Comparison of ENCODE assay signal across 7 cellular contexts in the genomic region with DNA sequence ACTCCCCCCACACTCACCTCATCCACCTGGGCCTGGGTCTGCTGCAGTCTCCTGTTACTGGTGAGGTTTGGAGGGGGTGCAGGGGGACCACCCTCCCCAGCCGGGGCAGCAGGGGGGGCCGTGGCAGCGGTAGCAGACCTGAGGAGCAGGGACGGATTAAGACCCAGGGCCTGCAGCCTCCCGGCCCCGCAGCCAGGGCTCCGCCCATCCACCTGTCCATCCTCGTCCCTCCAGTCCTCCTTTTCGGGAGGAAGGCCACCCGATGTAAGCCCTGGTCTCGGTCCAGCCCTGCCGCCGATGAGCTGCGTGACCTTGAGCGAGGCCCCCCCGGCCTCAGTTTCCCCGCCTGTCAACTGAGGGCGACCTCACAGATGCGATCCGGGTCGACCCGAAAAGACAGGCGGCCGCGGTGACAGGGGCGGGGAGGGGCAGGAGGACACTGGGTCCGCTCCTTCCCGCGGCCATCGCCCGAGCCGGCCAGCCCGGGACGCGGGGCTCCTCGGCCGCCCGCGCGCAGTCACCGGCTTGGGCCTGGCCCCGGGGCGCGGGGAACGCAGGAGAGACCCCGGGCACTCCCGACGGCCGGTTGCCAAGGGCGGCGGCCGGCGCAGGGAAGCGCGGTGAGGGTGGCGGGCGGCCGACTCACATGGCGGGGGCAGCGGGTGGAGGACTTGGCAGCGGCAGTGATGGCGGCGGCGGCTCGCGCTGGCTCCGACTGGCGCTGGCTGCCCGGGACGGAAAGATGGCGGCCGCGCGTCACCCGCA. TPM values are rescaled to one million over a fixed set of nuclear protein-coding genes. Genes with fewer than 3 reads are reported as not detected.
DNase-seq lines count a peak whose midpoint lies in the region; ATAC-seq, FAIRE-seq and TF ChIP-seq lines count a peak whose summit lies in the region.

A gene with protein sequence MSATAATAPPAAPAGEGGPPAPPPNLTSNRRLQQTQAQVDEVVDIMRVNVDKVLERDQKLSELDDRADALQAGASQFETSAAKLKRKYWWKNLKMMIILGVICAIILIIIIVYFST (minus strand): TSS at position 717 of the 765 bp plus-strand sequence. CDS start 69 bp downstream, at position 648.

- H3K79me2 ChIP-seq in GM12878 (ENCODE audit: control insufficient read depth, insufficient read depth, low read length), result peaks cover 24% of the 10 kb centered on the region

- H3K9ac ChIP-seq in HUES64 (ENCODE audit: low read depth, low read length) (peak within 1 kb of the TSS; percentile 83), GM12878 (ENCODE audit: control insufficient read depth, insufficient read depth, low read length) (peak within 1 kb of the TSS; percentile 91), iPS-15b (ENCODE audit: low read depth, low read length) (peak within 1 kb of the TSS; percentile 85), skeletal muscle satellite cell (ENCODE audit: low read depth, low read length) (peak within 1 kb of the TSS; percentile 100)

- H3K9me3 ChIP-seq in HUES64 (ENCODE audit: insufficient read depth, low read depth, low read length) (no peaks in the 10 kb centered on the region), GM12878 (replicated peaks; ENCODE audit: control insufficient read depth, insufficient read depth, low read length) (no peaks in the 10 kb centered on the region), iPS-15b (ENCODE audit: control insufficient read depth, insufficient read depth, low read length) (no peaks in the 10 kb centered on the region), skeletal muscle satellite cell (replicated peaks; ENCODE audit: low read length) (no peaks in the 10 kb centered on the region)

- H3K4me3 ChIP-seq in HUES64 (ENCODE audit: low read length), result peak within 1 kb of the TSS; percentile 93
- peak within 1 kb of the TSS; percentile 95 for H3K4me3 ChIP-seq in GM12878
- H3K4me3 ChIP-seq in iPS-15b (ENCODE audit: low read depth, low read length), result peak within 1 kb of the TSS; percentile 88
- peak within 1 kb of the TSS; percentile 99 for H3K4me3 ChIP-seq in skeletal muscle satellite cell (ENCODE audit: low read length)

- SMC1A ChIA-PET in GM12878 (lab: Charles Lee; ENCODE audit: uncharacterized antibody, unreplicated experiment), result interaction anchor here (0.7 to 2.7 kb wide), 2 partner anchors 25 to 43 kb away, joined by 3 to 11 read pairs; no protein-coding TSS in a partner anchor

- in situ Hi-C loops in GM12878 (cut with MboI), result no loop called here

- peak within 1 kb of the TSS; percentile 91 for H3K27ac ChIP-seq in HUES64 (ENCODE audit: low read depth, low read length)
- peak within 1 kb of the TSS; percentile 87 for H3K27ac ChIP-seq in GM12878 (ENCODE audit: control insufficient read depth, insufficient read depth)

- no peak for TF ChIP-seq EP300 in GM12878 (IDR thresholded peaks at IDR 0.05; ENCODE audit: borderline replicate concordance in 1 of 2, control insufficient read depth in 1 of 2, low read depth in 2 of 2, low read length in 2 of 2)

- RAD21 ChIA-PET in GM12878 (lab: Charles Lee; ENCODE audit: unreplicated experiment), result interaction anchor here (2.2 kb wide), 1 partner anchor 43 kb away, joined by 9 read pairs; no protein-coding TSS in a partner anchor

- no peak for TF ChIP-seq RAD21 in GM12878 (IDR thresholded peaks at IDR 0.05; ENCODE audit: insufficient read depth, low read depth, low read length)

- under 1% methylated on average over 75 of the region's 75 CpGs for WGBS in HUES64
- WGBS in GM12878 (ENCODE audit: insufficient coverage, insufficient replicate concordance, low lambda C conversion rate, missing lambda C conversion rate), result 1% methylated on average over 44 of the region's 75 CpGs

- BruUV-seq in GM12878 (replicated peaks; lab: Mats Ljungman, UMichigan), result no TSS peak

- no peaks in the 10 kb centered on the region for H4K20me1 ChIP-seq in GM12878 (ENCODE audit: control insufficient read depth, insufficient read depth)

- peaks cover 19% of the 10 kb centered on the region for H3K36me3 ChIP-seq in HUES64 (ENCODE audit: insufficient read depth, low read length)
- H3K36me3 ChIP-seq in GM12878 (ENCODE audit: control insufficient read depth in 2 of 2, insufficient read depth in 2 of 2, low read length in 1 of 2), result peaks cover 0 to 5% of the 10 kb centered on the region in 2 experiments; a peak in 1 of 4 replicates
- H3K36me3 ChIP-seq in iPS-15b (ENCODE audit: control insufficient read depth, insufficient read depth, low read length), result peaks cover 5% of the 10 kb centered on the region
- H3K36me3 ChIP-seq in skeletal muscle satellite cell (ENCODE audit: insufficient read depth, low read length), result peaks cover 20% of the 10 kb centered on the region

- ATAC-seq in GM18498 (IDR thresholded peaks at IDR 0.05; ENCODE audit: unreplicated experiment), result peak; percentile 54
- ATAC-seq in GM12878, result peak; percentile 69

- H3K4me2 ChIP-seq in GM12878 (ENCODE audit: control insufficient read depth, insufficient read depth) (peak within 1 kb of the TSS; percentile 100), skeletal muscle satellite cell (ENCODE audit: low read length) (peak within 1 kb of the TSS; percentile 99)

- CTCF ChIA-PET in GM12878 (lab: Yijun Ruan, JAX), result interaction anchor here (2.3 kb wide), 1 partner anchor 24 kb away, joined by 11 read pairs; no protein-coding TSS in a partner anchor

- H3K4me1 ChIP-seq in HUES64 (ENCODE audit: insufficient read depth, low read length) (peaks cover 17% of the 10 kb centered on the region), GM12878 (ENCODE audit: control insufficient read depth, insufficient read depth, low read length) (peaks cover 33% of the 10 kb centered on the region), iPS-15b (ENCODE audit: control insufficient read depth, insufficient read depth, low read length) (peaks cover 16% of the 10 kb centered on the region), skeletal muscle satellite cell (ENCODE audit: control insufficient read depth, insufficient read depth, low read length) (peaks cover 45% of the 10 kb centered on the region)

- no peak for TF ChIP-seq CTCF in GM12878 (IDR thresholded peaks at IDR 0.05 in 2 of 3, conservative IDR thresholded peaks at IDR 0.05 in 1 of 3; ENCODE audit: control insufficient read depth in 2 of 3, extremely low read depth in 1 of 3, insufficient read depth in 1 of 3, low read depth in 3 of 3, low read length in 3 of 3)

- peak; percentile 74 for DNase-seq in T-helper 22 cell (ENCODE audit: low read depth)
- DNase-seq in GM12878 (ENCODE audit: low read depth, low spot score), result no peak
- no peak for DNase-seq in 8988T

- peak within 1 kb of the TSS; percentile 94 for H2AFZ ChIP-seq in GM12878 (ENCODE audit: control insufficient read depth, low read depth, low read length)

- POLR2A ChIA-PET in GM12878 (lab: Charles Lee), result interaction anchor here (0.6 to 2.6 kb wide), 3 partner anchors 11 to 72 kb away, joined by 3 to 12 read pairs (median 3); a partner anchor contains a TSS

- intact Hi-C loops in GM12878 (cut with micrococcal nuclease; ENCODE audit: unreplicated experiment), result loop anchor here (5.0 kb wide), 1 partner anchor 100 kb away; no protein-coding TSS in a partner anchor

- peak; percentile 93 for TF ChIP-seq POLR2A in GM12878 (IDR thresholded peaks at IDR 0.05; ENCODE audit: low read depth, low read length)

- H3K27me3 ChIP-seq in HUES64 (ENCODE audit: insufficient read depth, low read length) (no peaks in the 10 kb centered on the region), GM12878 (replicated peaks in 1 of 2; ENCODE audit: control insufficient read depth in 2 of 2, insufficient read depth in 2 of 2, low read length in 1 of 2) (no peaks in the 10 kb centered on the region), iPS-15b (ENCODE audit: control insufficient read depth, insufficient read depth, low read length) (no peaks in the 10 kb centered on the region), skeletal muscle satellite cell (ENCODE audit: control insufficient read depth, insufficient read depth, low read length) (no peaks in the 10 kb centered on the region)

- no peak for FAIRE-seq in GM12878 (lab: Jason Lieb, UNC)

TF ChIP-seq in GM12878, 131 proteins besides CTCF, POLR2A, EP300 and RAD21 (continues in another document):
- no peak for TF ChIP-seq MTA3 (IDR thresholded peaks at IDR 0.05; ENCODE audit: borderline replicate concordance, low read length)
- TF ChIP-seq SIN3A (IDR thresholded peaks at IDR 0.05; ENCODE audit: low read depth, low read length), result 0 out of 2 replicates have a peak, but pooled peaks have one; percentile 40
- TF ChIP-seq NR2F1 (conservative IDR thresholded peaks at IDR 0.05), result peak; percentile 68
- no peak for TF ChIP-seq RFX5 (IDR thresholded peaks at IDR 0.05; ENCODE audit: low read depth, low read length)
- no peak for TF ChIP-seq CBX3 (IDR thresholded peaks at IDR 0.05; ENCODE audit: borderline replicate concordance, low read depth)
- TF ChIP-seq TBL1XR1 (IDR thresholded peaks at IDR 0.05; ENCODE audit: low read depth, low read length), result no peak
- TF ChIP-seq TCF7 (IDR thresholded peaks at IDR 0.05; ENCODE audit: borderline replicate concordance), result no peak
- TF ChIP-seq ZNF217 (IDR thresholded peaks at IDR 0.05), result 0 out of 2 replicates have a peak, but pooled peaks have one; percentile 53
- TF ChIP-seq HDAC2 (IDR thresholded peaks at IDR 0.05), result no peak

RNA-seq across cellular contexts. Expression of the gene that starts here (rescaled TPM):
- polyA plus RNA-seq in HUES64 (2013, experiment 1 of 2), result 14.3 TPM
- polyA plus RNA-seq in HUES64 (2013, experiment 2 of 2), result 18.9 TPM
- total RNA-seq in GM12878 (2013; cell fraction: nucleolus; rRNA removed), result 27.6 and 28.5 TPM in 2 replicates
- 3.8 and 4.7 TPM in 2 replicates for total RNA-seq in GM12878 (2014; rRNA removed)
- 6.1 and 6.4 TPM in 2 replicates for total RNA-seq in GM12878 (2014; rRNA removed; fragmentation: Illumina TruSeq; extraction: Trizol)
- 25.1 and 27.8 TPM in 2 replicates for total RNA-seq in GM12878 (2021)
- 33.4 TPM for polyA plus RNA-seq in GM12878 (2011; ENCODE audit: low read depth)
- 18.8 and 24.9 TPM in 2 replicates for polyA plus RNA-seq in GM12878 (2011; rRNA removed)
- polyA plus RNA-seq in GM12878 (2011; cell fraction: cytosol; rRNA removed), result 22.6 and 33.1 TPM in 2 replicates
- 68.3 and 69.6 TPM in 2 replicates for polyA plus RNA-seq in GM12878 (2011; cell fraction: nucleus; rRNA removed)
- 45.8 and 62.7 TPM in 2 replicates for polyA plus RNA-seq in GM12878 (2012)
- 35.2 and 40.8 TPM in 2 replicates for polyA plus RNA-seq in GM12878 (2014; fragmentation: Illumina TruSeq; extraction: Trizol)
- 1 to 10 TPM; 3.0 to 6.3 TPM for polyA plus RNA-seq in GM12878 (2014; fragmentation: Nextera tagmentation; extraction: Ambion mirVana)
- 25.0 and 25.3 TPM in 2 replicates for polyA plus RNA-seq in GM12878 (2014; rRNA removed)
- 10 to 100 TPM; 25.0 to 28.0 TPM for polyA plus RNA-seq in GM12878 (2016; fragmentation: Nextera tagmentation; extraction: Ambion mirVana)
- 7.0 and 9.0 TPM in 2 replicates for polyA minus RNA-seq in GM12878 (2011; rRNA and poly(A)+ RNA removed)
- polyA minus RNA-seq in GM12878 (2011; cell fraction: cytosol; rRNA and poly(A)+ RNA removed), result 7.4 and 9.2 TPM in 2 replicates
- polyA minus RNA-seq in GM12878 (2011; cell fraction: nucleus; rRNA and poly(A)+ RNA removed), result 12.8 and 17.6 TPM in 2 replicates
- total RNA-seq in skeletal muscle satellite cell (2012; rRNA removed), result 2.0 and 5.5 TPM in 2 replicates
